ENCODE assay signal across 12 cellular contexts in the genomic region with DNA sequence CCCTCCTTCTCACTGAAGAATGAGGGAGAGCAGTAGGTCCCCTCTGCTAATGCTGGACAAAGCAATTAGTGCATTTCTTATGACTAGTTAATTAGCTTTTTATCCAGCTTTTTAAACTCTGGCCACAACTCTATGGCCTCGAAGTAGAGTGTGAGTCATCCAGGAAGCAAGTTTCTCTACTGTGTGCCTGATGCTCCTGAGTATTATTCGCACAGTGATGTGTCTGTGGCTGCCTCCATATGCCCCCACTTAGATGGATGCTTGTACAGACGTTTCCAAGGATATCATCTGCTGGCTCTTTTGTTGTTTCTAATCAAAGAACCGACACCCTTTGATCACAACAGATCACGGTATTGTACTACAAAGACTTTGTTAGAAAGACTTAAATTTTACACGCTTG. TPM values are rescaled to one million over a fixed set of nuclear protein-coding genes. Genes with fewer than 3 reads are reported as not detected.
DNase-seq lines count a peak whose midpoint lies in the region; ATAC-seq lines count a peak whose summit lies in the region.
"Had no signal": no experiment of that assay in that cellular context is flagged by ENCODE, and none has a peak within 500 bp of the region (broad histone marks: within the 10 kb centered on the region; RNA-seq: fewer than 3 reads in every experiment).

No MANE protein-coding gene starts in this region.

- no peak for DNase-seq in activated T-cell treated with anti-CD3 and anti-CD28 coated beads, Interleukin-2, amount 50 U/mL, for 72 hours
- DNase-seq in activated T-cell treated with anti-CD3 and anti-CD28 coated beads for 4 hours, result no peak
- DNase-seq in NOMO-1 treated with DMSO at 0.1 percent for 48 hours (lab: John Stamatoyannopoulos, UW; ENCODE audit: unreplicated experiment), result peak; percentile 49
- DNase-seq in dermis blood vessel endothelial cell, result peak; percentile 19
- no peak for DNase-seq in stimulated activated effector memory CD8-positive, alpha-beta T cell treated with anti-CD3 and anti-CD28 coated beads, Interleukin-12 subunit alpha, Interleukin-12 subunit beta, amount 100 ng/mL, for 72 hours (ENCODE audit: low spot score in 2 of 2)
- no peak for DNase-seq in immature natural killer cell
- DNase-seq in activated effector memory CD4-positive, alpha-beta T cell treated with anti-CD3 and anti-CD28 coated beads, Interleukin-2, amount 50 U/mL, for 16 hours, result no peak
- DNase-seq: aorta, NCI-H1694 treated with DMSO at 0.1 percent for 48 hours, upper lobe of left lung had no signal

- peak; percentile 51 to 59 for ATAC-seq in activated T-cell treated with anti-CD3 and anti-CD28 coated beads, Interleukin-2, amount 50 U/mL, for 72 hours (replicated peaks in 1 of 2)
- peak; percentile 93 for ATAC-seq in stimulated activated effector memory CD8-positive, alpha-beta T cell treated with anti-CD3 and anti-CD28 coated beads, Interleukin-12 subunit alpha, Interleukin-12 subunit beta, amount 100 ng/mL, for 72 hours
- ATAC-seq in HG03039 (IDR thresholded peaks at IDR 0.05; ENCODE audit: unreplicated experiment), result no peak

- H3K27ac Mint-ChIP-seq in activated T-cell treated with anti-CD3 and anti-CD28 coated beads, Interleukin-2, amount 50 U/mL, for 72 hours, result no peak overlapping the region
- peak overlapping the region; percentile 56 for H3K27ac Mint-ChIP-seq in stimulated activated effector memory CD8-positive, alpha-beta T cell treated with anti-CD3 and anti-CD28 coated beads, Interleukin-12 subunit alpha, Interleukin-12 subunit beta, amount 100 ng/mL, for 72 hours
- H3K27ac Mint-ChIP-seq in immature natural killer cell, result peak overlapping the region in 2 of 6 donors; percentile 28 to 41

- H3K9me3 Mint-ChIP-seq in activated T-cell treated with anti-CD3 and anti-CD28 coated beads, Interleukin-2, amount 50 U/mL, for 72 hours, result no peaks in the 10 kb centered on the region
- H3K9me3 Mint-ChIP-seq in stimulated activated effector memory CD8-positive, alpha-beta T cell treated with anti-CD3 and anti-CD28 coated beads, Interleukin-12 subunit alpha, Interleukin-12 subunit beta, amount 100 ng/mL, for 72 hours, result no peaks in the 10 kb centered on the region
- H3K9me3 Mint-ChIP-seq in immature natural killer cell, result no peaks in the 10 kb centered on the region

- H3K36me3 Mint-ChIP-seq in activated T-cell treated with anti-CD3 and anti-CD28 coated beads, Interleukin-2, amount 50 U/mL, for 72 hours (ENCODE audit: insufficient read depth in 2 of 2), result no peaks in the 10 kb centered on the region
- no peaks in the 10 kb centered on the region for H3K36me3 Mint-ChIP-seq in stimulated activated effector memory CD8-positive, alpha-beta T cell treated with anti-CD3 and anti-CD28 coated beads, Interleukin-12 subunit alpha, Interleukin-12 subunit beta, amount 100 ng/mL, for 72 hours
- peaks cover 3 to 7% (median 4%) of the 10 kb centered on the region in 3 donors for H3K36me3 Mint-ChIP-seq in immature natural killer cell

- H3K4me1 Mint-ChIP-seq in activated T-cell treated with anti-CD3 and anti-CD28 coated beads, Interleukin-2, amount 50 U/mL, for 72 hours (ENCODE audit: low read depth), result peaks cover 17% of the 10 kb centered on the region
- peaks cover 27% of the 10 kb centered on the region for H3K4me1 Mint-ChIP-seq in stimulated activated effector memory CD8-positive, alpha-beta T cell treated with anti-CD3 and anti-CD28 coated beads, Interleukin-12 subunit alpha, Interleukin-12 subunit beta, amount 100 ng/mL, for 72 hours
- H3K4me1 Mint-ChIP-seq in immature natural killer cell, result peaks cover 49 to 61% of the 10 kb centered on the region in 2 donors

- H3K4me3 Mint-ChIP-seq in activated T-cell treated with anti-CD3 and anti-CD28 coated beads, Interleukin-2, amount 50 U/mL, for 72 hours, result no peak overlapping the region
- H3K4me3 Mint-ChIP-seq in stimulated activated effector memory CD8-positive, alpha-beta T cell treated with anti-CD3 and anti-CD28 coated beads, Interleukin-12 subunit alpha, Interleukin-12 subunit beta, amount 100 ng/mL, for 72 hours, result no peak overlapping the region
- H3K4me3 Mint-ChIP-seq in immature natural killer cell, result peak overlapping the region in 1 of 5 donors; percentile 29

- peaks cover 4% of the 10 kb centered on the region for H3K27me3 Mint-ChIP-seq in activated T-cell treated with anti-CD3 and anti-CD28 coated beads, Interleukin-2, amount 50 U/mL, for 72 hours (ENCODE audit: low read depth)
- peaks cover 1 to 7% (median 2%) of the 10 kb centered on the region in 3 donors for H3K27me3 Mint-ChIP-seq in immature natural killer cell (ENCODE audit: low read depth in 3 of 3)

RNA-seq across cellular contexts. Expression of a gene that starts 12.9 kb away (rescaled TPM):
- 1 to 10 TPM in 1 of 2 donors, under 1 TPM in 1; 0.91 to 1.2 TPM for total RNA-seq in activated T-cell treated with anti-CD3 and anti-CD28 coated beads, Interleukin-2, amount 50 U/mL, for 72 hours
- 1.1 and 6.5 TPM in 2 replicates for total RNA-seq in dermis blood vessel endothelial cell
- polyA plus RNA-seq in immature natural killer cell, result 10 to 100 TPM in 2 of 3 donors, 1 to 10 TPM in 1; 7.7 to 23.9 (median 14.6) TPM
- polyA plus RNA-seq: AG04450 had no signal

Comparison
In these comparisons a context has a peak if more than half of its experiments do, and no peak if none do; other contexts are left out.
1. DNase-seq: peak in NOMO-1 treated with DMSO at 0.1 percent for 48 hours (single experiment) and dermis blood vessel endothelial cell (single experiment); none in activated T-cell treated with anti-CD3 and anti-CD28 coated beads, Interleukin-2, amount 50 U/mL, for 72 hours (0 of 2), activated T-cell treated with anti-CD3 and anti-CD28 coated beads for 4 hours (single experiment), stimulated activated effector memory CD8-positive, alpha-beta T cell treated with anti-CD3 and anti-CD28 coated beads, Interleukin-12 subunit alpha, Interleukin-12 subunit beta, amount 100 ng/mL, for 72 hours (0 of 2), immature natural killer cell (0 of 3) and activated effector memory CD4-positive, alpha-beta T cell treated with anti-CD3 and anti-CD28 coated beads, Interleukin-2, amount 50 U/mL, for 16 hours (single experiment).